In genomic region chr1:192826791-192827477, GRCh38 we compare ENCODE assay signal across 15 cellular contexts. TPM values are rescaled to one million over a fixed set of nuclear protein-coding genes. Genes with fewer than 3 reads are reported as not detected.
DNase-seq lines count a peak whose midpoint lies in the region; ATAC-seq, FAIRE-seq and TF ChIP-seq lines count a peak whose summit lies in the region.
"Had no signal": no experiment of that assay in that cellular context is flagged by ENCODE, and none has a peak within 500 bp of the region (broad histone marks: within the 10 kb centered on the region; RNA-seq: fewer than 3 reads in every experiment).

No MANE protein-coding gene starts in this region.

- CTCF ChIA-PET in H1 (lab: Charles Lee; ENCODE audit: partially characterized antibody): no interaction called here
- CTCF ChIA-PET in CD8-positive, alpha-beta T cell (lab: Charles Lee): no interaction called here

- no peak overlapping the region for H2BK12ac ChIP-seq in H1 (ENCODE audit: low read depth, low read length)

- H3K4me1 ChIP-seq in HUES48 (ENCODE audit: control insufficient read depth, insufficient read depth, low read length) (peaks cover 18% of the 10 kb centered on the region), H1 (replicated peaks in 1 of 4; ENCODE audit: control insufficient read depth in 3 of 4, insufficient read depth in 4 of 4, low read length in 3 of 4) (peaks cover 0 to 4% (median 0%) of the 10 kb centered on the region in 4 experiments; a peak in 1 of 7 replicates), thoracic aorta (ENCODE audit: control insufficient read depth in 1 of 2, low read depth in 2 of 2) (peaks cover 9 to 31% of the 10 kb centered on the region in 2 donors), SJCRH30 (no peaks in the 10 kb centered on the region)
- H3K4me1 ChIP-seq in CD8-positive, alpha-beta T cell (ENCODE audit: insufficient read depth, low read length): no peaks in the 10 kb centered on the region

- no peak overlapping the region for H4K8ac ChIP-seq in H1 (ENCODE audit: extremely low read depth, insufficient read depth, low read length)

- no peak overlapping the region for H3K14ac ChIP-seq in H1 (ENCODE audit: insufficient read length)

- peak overlapping the region; percentile 32 for H3K27ac ChIP-seq in HUES48 (ENCODE audit: low read depth, low read length)
- H3K27ac ChIP-seq in H1 (ENCODE audit: low read depth, low read length): no peak overlapping the region
- H3K27ac ChIP-seq in thoracic aorta: peak overlapping the region; percentile 41 to 59
- no peak overlapping the region for H3K27ac ChIP-seq in SJCRH30
- no peak overlapping the region for H3K27ac ChIP-seq in CD8-positive, alpha-beta T cell (ENCODE audit: low read depth, low read length)

- H4K91ac ChIP-seq in H1 (replicated peaks; ENCODE audit: insufficient read length, low read length): no peak overlapping the region

- H3K79me2 ChIP-seq in H1 (ENCODE audit: control insufficient read depth in 1 of 2, insufficient read depth in 2 of 2, low read length in 2 of 2): no peaks in the 10 kb centered on the region

- no peaks in the 10 kb centered on the region for H3K9me3 Mint-ChIP-seq in CD8-positive, alpha-beta T cell
- H3K9me3 Mint-ChIP-seq: dendritic cell treated with granulocyte-macrophage colony-stimulating factor and Interleukin-4, amounts not matched to agents 40 ng/mL and 50 ng/mL, for 4 days; naive thymus-derived CD8-positive, alpha-beta T cell; stimulated activated effector memory CD8-positive, alpha-beta T cell treated with anti-CD3 and anti-CD28 coated beads, Interleukin-12 subunit alpha, Interleukin-12 subunit beta, amount 100 ng/mL, for 72 hours had no signal

- H3K4me3 Mint-ChIP-seq in CD8-positive, alpha-beta T cell: no peak overlapping the region
- H3K4me3 Mint-ChIP-seq: dendritic cell treated with granulocyte-macrophage colony-stimulating factor and Interleukin-4, amounts not matched to agents 40 ng/mL and 50 ng/mL, for 4 days; naive thymus-derived CD8-positive, alpha-beta T cell; stimulated activated effector memory CD8-positive, alpha-beta T cell treated with anti-CD3 and anti-CD28 coated beads, Interleukin-12 subunit alpha, Interleukin-12 subunit beta, amount 100 ng/mL, for 72 hours had no signal

- H3K36me3 ChIP-seq in HUES48 (ENCODE audit: control insufficient read depth, insufficient read depth, low read length): no peaks in the 10 kb centered on the region
- H3K36me3 ChIP-seq in H1 (ENCODE audit: control insufficient read depth in 2 of 4, insufficient read depth in 4 of 4, low read length in 3 of 4): no peaks in the 10 kb centered on the region
- no peaks in the 10 kb centered on the region for H3K36me3 ChIP-seq in thoracic aorta
- no peaks in the 10 kb centered on the region for H3K36me3 ChIP-seq in SJCRH30
- H3K36me3 ChIP-seq in CD8-positive, alpha-beta T cell (ENCODE audit: insufficient read depth, low read length): no peaks in the 10 kb centered on the region

- POLR2A ChIA-PET in H1 (lab: Charles Lee; ENCODE audit: partially characterized antibody): interaction anchor here (1.2 kb wide), 1 partner anchor 18 kb away, joined by 4 read pairs; no protein-coding TSS in a partner anchor
- POLR2A ChIA-PET in CD8-positive, alpha-beta T cell (lab: Charles Lee): no interaction called here

- no peak overlapping the region for H3K4me2 ChIP-seq in H1 (ENCODE audit: insufficient read depth in 1 of 2, low read depth in 2 of 2, low read length in 2 of 2)

- H3K79me1 ChIP-seq in H1 (ENCODE audit: low read depth, low read length): no peaks in the 10 kb centered on the region

- no peaks in the 10 kb centered on the region for H3K4me1 Mint-ChIP-seq in CD8-positive, alpha-beta T cell (ENCODE audit: low read depth)
- H3K4me1 Mint-ChIP-seq: stimulated activated effector memory CD8-positive, alpha-beta T cell treated with anti-CD3 and anti-CD28 coated beads, Interleukin-12 subunit alpha, Interleukin-12 subunit beta, amount 100 ng/mL, for 72 hours had no signal

- H3K4ac ChIP-seq in H1 (replicated peaks; ENCODE audit: insufficient read length, low read depth, low read length): no peak overlapping the region

- DNase-seq in H1 (ENCODE audit: low read depth in 1 of 2, low spot score in 2 of 2) (no peak), thoracic aorta (ENCODE audit: low spot score) (peak; percentile 6), SJCRH30 (no peak), activated gamma-delta T cell treated with Interleukin-2 at 50 U/mL for 16 hours (no peak)
- DNase-seq in CD8-positive, alpha-beta T cell: no peak
- DNase-seq: activated CD4-positive, alpha-beta T cell treated with anti-CD3 and anti-CD28 coated beads for 1 hour; activated effector memory CD4-positive, alpha-beta T cell treated with anti-CD3 and anti-CD28 coated beads, Interleukin-2, amount 50 U/mL, for 16 hours; DMS79; naive thymus-derived CD8-positive, alpha-beta T cell; NCI-H2081 treated with DMSO at 0.1 percent for 48 hours; Right ventricle myocardium superior had no signal

- no peak for TF ChIP-seq RAD21 in H1 (IDR thresholded peaks at IDR 0.05 in 1 of 2, conservative IDR thresholded peaks at IDR 0.05 in 1 of 2; ENCODE audit: low read depth in 2 of 2, low read length in 2 of 2)

- no peak overlapping the region for H2BK120ac ChIP-seq in H1 (replicated peaks; ENCODE audit: low read depth, low read length)

- no peak overlapping the region for H2AK5ac ChIP-seq in H1 (ENCODE audit: low read depth, low read length)

- no peak overlapping the region for H2BK5ac ChIP-seq in H1 (ENCODE audit: low read depth, low read length)

- no peak overlapping the region for H4K5ac ChIP-seq in H1 (ENCODE audit: insufficient read length, low read depth, low read length)

- no peak for FAIRE-seq in H1 (lab: Jason Lieb, UNC)

- no peak overlapping the region for H3K27ac Mint-ChIP-seq in CD8-positive, alpha-beta T cell
- H3K27ac Mint-ChIP-seq: dendritic cell treated with granulocyte-macrophage colony-stimulating factor and Interleukin-4, amounts not matched to agents 40 ng/mL and 50 ng/mL, for 4 days; naive thymus-derived CD8-positive, alpha-beta T cell; stimulated activated effector memory CD8-positive, alpha-beta T cell treated with anti-CD3 and anti-CD28 coated beads, Interleukin-12 subunit alpha, Interleukin-12 subunit beta, amount 100 ng/mL, for 72 hours had no signal

- H3K36me3 Mint-ChIP-seq in CD8-positive, alpha-beta T cell: no peaks in the 10 kb centered on the region
- H3K36me3 Mint-ChIP-seq: naive thymus-derived CD8-positive, alpha-beta T cell; stimulated activated effector memory CD8-positive, alpha-beta T cell treated with anti-CD3 and anti-CD28 coated beads, Interleukin-12 subunit alpha, Interleukin-12 subunit beta, amount 100 ng/mL, for 72 hours had no signal

- H3K23me2 ChIP-seq in H1 (ENCODE audit: low read depth, low read length): no peaks in the 10 kb centered on the region

- no peak overlapping the region for H3K23ac ChIP-seq in H1 (ENCODE audit: insufficient read length)

- TF ChIP-seq EP300 in H1 (IDR thresholded peaks at IDR 0.05; ENCODE audit: borderline replicate concordance in 1 of 2, low read depth in 2 of 2, low read length in 2 of 2): no peak

- H2BK20ac ChIP-seq in H1 (ENCODE audit: low read length): no peak overlapping the region

- H3K56ac ChIP-seq in H1 (replicated peaks; ENCODE audit: insufficient read length, low read depth, low read length): no peak overlapping the region

- TF ChIP-seq POLR2A in H1 (IDR thresholded peaks at IDR 0.05; ENCODE audit: control extremely low read depth in 1 of 2, low read depth in 2 of 2, low read length in 2 of 2): no peak

- ATAC-seq in GM21529 (IDR thresholded peaks at IDR 0.05; ENCODE audit: unreplicated experiment) (peak; percentile 62), thoracic aorta (ENCODE audit: insufficient number of reproducible peaks, low FRiP score, low read depth) (peak; percentile 75)
- no peak for ATAC-seq in CD8-positive, alpha-beta T cell
- ATAC-seq: naive thymus-derived CD8-positive, alpha-beta T cell; stimulated activated effector memory CD8-positive, alpha-beta T cell treated with anti-CD3 and anti-CD28 coated beads, Interleukin-12 subunit alpha, Interleukin-12 subunit beta, amount 100 ng/mL, for 72 hours had no signal

- intact Hi-C loops in CD8-positive, alpha-beta T cell (cut with DNase I, micrococcal nuclease): no loop called here

- H3K9ac ChIP-seq in HUES48 (ENCODE audit: low read depth, low read length): no peak overlapping the region
- no peak overlapping the region for H3K9ac ChIP-seq in H1 (replicated peaks in 1 of 4; ENCODE audit: extremely low read depth in 1 of 4, low read depth in 3 of 4, low read length in 3 of 4)

- H3K4me3 ChIP-seq in HUES48 (ENCODE audit: low read depth, low read length) (no peak overlapping the region), H1 (ENCODE audit: extremely low read depth in 1 of 4, insufficient read depth in 2 of 4, low read depth in 3 of 4, low read length in 4 of 4) (no peak overlapping the region), thoracic aorta (no peak overlapping the region), SJCRH30 (no peak overlapping the region)
- H3K4me3 ChIP-seq in CD8-positive, alpha-beta T cell (ENCODE audit: low read depth, low read length): no peak overlapping the region

- H2BK15ac ChIP-seq in H1 (ENCODE audit: low read length): no peak overlapping the region

- no peak overlapping the region for H3K18ac ChIP-seq in H1 (ENCODE audit: extremely low read depth, low read length)

- TF ChIP-seq CTCF in H1 (IDR thresholded peaks at IDR 0.05; ENCODE audit: control extremely low read depth in 1 of 3, insufficient read depth in 1 of 3, low read depth in 1 of 3, low read length in 3 of 3): no peak
- TF ChIP-seq CTCF in thoracic aorta (IDR thresholded peaks at IDR 0.05): no peak
- TF ChIP-seq CTCF in CD8-positive, alpha-beta T cell (IDR thresholded peaks at IDR 0.05): no peak

- no peaks in the 10 kb centered on the region for H4K20me1 ChIP-seq in H1 (replicated peaks in 1 of 2; ENCODE audit: control insufficient read depth in 1 of 2, insufficient read depth in 2 of 2, low read length in 2 of 2)

- WGBS in H1 (ENCODE audit: extremely low coverage in 1 of 2, insufficient coverage in 1 of 2, insufficient read length in 1 of 2, insufficient replicate concordance in 2 of 2, low coverage in 1 of 2, low lambda C conversion rate in 2 of 2, missing lambda C conversion rate in 1 of 2), 2 experiments: 79% methylated on average over 4 of the region's 4 CpGs; no CpG with 5 or more reads in 1 of the 2 experiments

- H2AFZ ChIP-seq in H1 (ENCODE audit: low read length): no peak overlapping the region

- H3K27me3 ChIP-seq in HUES48 (ENCODE audit: control insufficient read depth, insufficient read depth, low read length): no peaks in the 10 kb centered on the region
- peaks cover 0 to 2% (median 0%) of the 10 kb centered on the region in 4 experiments; a peak in 1 of 7 replicates for H3K27me3 ChIP-seq in H1 (replicated peaks in 1 of 4; ENCODE audit: control insufficient read depth in 3 of 4, extremely low read depth in 1 of 4, insufficient read depth in 3 of 4, low read length in 3 of 4)
- no peaks in the 10 kb centered on the region for H3K27me3 ChIP-seq in thoracic aorta (replicated peaks; ENCODE audit: insufficient read depth)
- H3K27me3 ChIP-seq in SJCRH30: no peaks in the 10 kb centered on the region
- H3K27me3 ChIP-seq in CD8-positive, alpha-beta T cell (ENCODE audit: insufficient read depth, low read length): no peaks in the 10 kb centered on the region

- no peaks in the 10 kb centered on the region for H3K9me3 ChIP-seq in HUES48 (ENCODE audit: control insufficient read depth, insufficient read depth, low read length)
- H3K9me3 ChIP-seq in H1 (ENCODE audit: insufficient read depth in 2 of 2, low read depth in 1 of 2, low read length in 1 of 2): no peaks in the 10 kb centered on the region
- no peaks in the 10 kb centered on the region for H3K9me3 ChIP-seq in thoracic aorta
- no peaks in the 10 kb centered on the region for H3K9me3 ChIP-seq in SJCRH30 (replicated peaks)
- no peaks in the 10 kb centered on the region for H3K9me3 ChIP-seq in CD8-positive, alpha-beta T cell (ENCODE audit: low read length)

- H3K27me3 Mint-ChIP-seq in CD8-positive, alpha-beta T cell (ENCODE audit: low read depth): peaks cover 19% of the 10 kb centered on the region
- H3K27me3 Mint-ChIP-seq: dendritic cell treated with granulocyte-macrophage colony-stimulating factor and Interleukin-4, amounts not matched to agents 40 ng/mL and 50 ng/mL, for 4 days had no signal

RNA-seq across cellular contexts. Expression of gene RGS2, which starts 18.1 kb away (rescaled TPM):
- 16.6 and 17.0 TPM in 2 replicates for total RNA-seq in H1 (2021; fragmentation: NEBNext Ultra II Directional; extraction: Animal tissue kit (Norgen Biotek cat#: 25700))
- polyA plus RNA-seq in H1 (2011; rRNA removed): 4.4 and 9.1 TPM in 2 replicates
- 12.6 TPM for polyA plus RNA-seq in H1 (2011; cell fraction: cytosol; rRNA removed)
- 2.3 TPM for polyA plus RNA-seq in H1 (2011; cell fraction: nucleus; rRNA removed)
- 10.8 to 14.4 TPM (median 11.1 TPM) in 4 replicates for polyA plus RNA-seq in H1 (2012, experiment 1 of 2)
- polyA plus RNA-seq in H1 (2012, experiment 2 of 2): 0.85 TPM
- 15.9 TPM for polyA plus RNA-seq in H1 (2013, experiment 1 of 2)
- polyA plus RNA-seq in H1 (2013, experiment 2 of 2): 16.0 TPM
- polyA minus RNA-seq in H1 (2011; rRNA and poly(A)+ RNA removed): 5.4 and 6.6 TPM in 2 replicates
- 10.8 TPM for polyA minus RNA-seq in H1 (2011; cell fraction: cytosol; rRNA and poly(A)+ RNA removed)
- 20.5 TPM for polyA minus RNA-seq in H1 (2011; cell fraction: nucleus; rRNA and poly(A)+ RNA removed)
- total RNA-seq in thoracic aorta: 100 to 1,000 TPM in 1 of 2 donors, 10 to 100 TPM in 1; 85.2 to 188 TPM
- 7.1 TPM in 2 replicates for total RNA-seq in SJCRH30 (2014; rRNA removed; shearing (Covaris generic))
- 100 to 1,000 TPM; 221 to 234 TPM for total RNA-seq in CD8-positive, alpha-beta T cell

Comparison
In these comparisons a context has a peak if more than half of its experiments do, and no peak if none do; other contexts are left out.
1. H3K27ac ChIP-seq: peak in HUES48 (single experiment) and thoracic aorta (2 of 2); none in H1 (single experiment), SJCRH30 (single experiment) and CD8-positive, alpha-beta T cell (single experiment).